Comparison of ENCODE assay signal across 1 cellular context in the genomic region with DNA sequence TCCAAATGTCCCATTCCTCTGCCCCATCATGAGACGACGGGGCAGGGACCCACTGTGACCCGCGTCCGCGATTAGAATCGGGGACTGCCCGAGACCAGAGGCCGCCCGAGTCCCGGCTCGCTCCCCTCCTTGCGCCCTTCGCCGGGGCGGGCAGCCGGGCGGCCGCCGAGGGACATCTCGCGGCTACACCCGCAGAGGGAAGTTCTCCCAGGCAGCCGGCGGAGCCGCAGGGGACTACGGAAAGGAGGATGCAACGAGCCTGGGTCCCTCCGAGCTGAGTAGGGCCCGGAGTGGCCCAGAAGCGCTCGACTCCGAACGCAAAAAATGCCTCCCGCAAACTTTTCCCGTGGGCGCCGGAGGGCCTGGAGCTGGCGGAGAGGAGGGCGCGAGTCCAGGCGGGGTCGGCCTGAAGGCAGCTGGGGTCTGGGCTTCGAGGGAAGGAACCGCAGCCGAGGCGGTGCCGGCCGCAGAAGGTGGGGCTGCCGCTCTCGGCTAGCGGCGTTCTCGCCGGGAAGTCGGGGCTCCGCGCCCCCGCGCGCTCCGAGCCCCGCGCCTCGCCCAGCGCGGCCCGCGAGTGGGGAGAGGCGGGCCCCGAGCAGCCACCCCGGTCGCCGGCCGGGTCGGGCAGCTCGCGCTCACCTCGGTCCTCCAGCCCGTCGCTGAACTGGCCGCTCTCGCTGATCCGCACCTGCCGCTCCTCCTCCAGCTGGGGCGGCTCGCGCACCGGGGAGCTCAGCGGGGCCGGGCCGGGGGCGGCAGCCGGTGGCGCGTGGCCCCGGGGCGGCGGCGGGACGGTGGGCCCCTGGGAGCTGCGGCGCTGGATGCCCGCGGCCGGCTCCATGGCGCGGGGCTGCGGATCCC.
TF ChIP-seq lines count a peak whose summit lies in the region.

No MANE protein-coding gene starts in this region.

TF ChIP-seq in SK-N-SH, 30 proteins besides CTCF, POLR2A, EP300 and RAD21 (continued from another document):
- TF ChIP-seq, protein P1, sequence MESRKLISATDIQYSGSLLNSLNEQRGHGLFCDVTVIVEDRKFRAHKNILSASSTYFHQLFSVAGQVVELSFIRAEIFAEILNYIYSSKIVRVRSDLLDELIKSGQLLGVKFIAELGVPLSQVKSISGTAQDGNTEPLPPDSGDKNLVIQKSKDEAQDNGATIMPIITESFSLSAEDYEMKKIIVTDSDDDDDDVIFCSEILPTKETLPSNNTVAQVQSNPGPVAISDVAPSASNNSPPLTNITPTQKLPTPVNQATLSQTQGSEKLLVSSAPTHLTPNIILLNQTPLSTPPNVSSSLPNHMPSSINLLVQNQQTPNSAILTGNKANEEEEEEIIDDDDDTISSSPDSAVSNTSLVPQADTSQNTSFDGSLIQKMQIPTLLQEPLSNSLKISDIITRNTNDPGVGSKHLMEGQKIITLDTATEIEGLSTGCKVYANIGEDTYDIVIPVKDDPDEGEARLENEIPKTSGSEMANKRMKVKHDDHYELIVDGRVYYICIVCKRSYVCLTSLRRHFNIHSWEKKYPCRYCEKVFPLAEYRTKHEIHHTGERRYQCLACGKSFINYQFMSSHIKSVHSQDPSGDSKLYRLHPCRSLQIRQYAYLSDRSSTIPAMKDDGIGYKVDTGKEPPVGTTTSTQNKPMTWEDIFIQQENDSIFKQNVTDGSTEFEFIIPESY (IDR thresholded peaks at IDR 0.05; ENCODE audit: borderline replicate concordance, low read depth) = no peak
